ENCODE assay signal across 10 cellular contexts in genomic region chr2:160224507-160224906, GRCh38. TPM values are rescaled to one million over a fixed set of nuclear protein-coding genes. Genes with fewer than 3 reads are reported as not detected.
DNase-seq lines count a peak whose midpoint lies in the region; ATAC-seq lines count a peak whose summit lies in the region.
"Had no signal": no experiment of that assay in that cellular context is flagged by ENCODE, and none has a peak within 500 bp of the region (broad histone marks: within the 10 kb centered on the region; RNA-seq: fewer than 3 reads in every experiment).

No MANE protein-coding gene starts in this region.

- H3K4me3 ChIP-seq in CD4-positive, CD25-positive, alpha-beta regulatory T cell (ENCODE audit: low read depth, low read length) = peak overlapping the region; percentile 60
- H3K4me3 ChIP-seq in Karpas-422 (ENCODE audit: low read length) = no peak overlapping the region
- H3K4me3 ChIP-seq: BLaER1 treated with 17β-estradiol and CSF1 and Interleukin-3, amounts not matched to agents 10 nM and 100 nM; neural progenitor cell had no signal

- H3K27ac Mint-ChIP-seq in CD4-positive, CD25-positive, alpha-beta regulatory T cell = peak overlapping the region in 1 of 3 donors; percentile 33
- H3K27ac Mint-ChIP-seq: neural progenitor cell had no signal

- no peak overlapping the region for H3K4me2 ChIP-seq in Karpas-422 (ENCODE audit: low read depth, low read length, poor library complexity, severe bottlenecking)
- H3K4me2 ChIP-seq: neural progenitor cell had no signal

- no peaks in the 10 kb centered on the region for H3K36me3 ChIP-seq in CD4-positive, CD25-positive, alpha-beta regulatory T cell (ENCODE audit: control insufficient read depth, insufficient read depth, low read length)
- no peaks in the 10 kb centered on the region for H3K36me3 ChIP-seq in Karpas-422 (ENCODE audit: insufficient read depth, low read length)
- H3K36me3 ChIP-seq: BLaER1 treated with 17β-estradiol and CSF1 and Interleukin-3, amounts not matched to agents 10 nM and 100 nM; neural progenitor cell had no signal

- H4K20me1 ChIP-seq in Karpas-422 (ENCODE audit: insufficient read depth, low read depth, low read length) = no peaks in the 10 kb centered on the region
- H4K20me1 ChIP-seq: BLaER1 treated with 17β-estradiol and CSF1 and Interleukin-3, amounts not matched to agents 10 nM and 100 nM had no signal

- H3K4me1 ChIP-seq in CD4-positive, CD25-positive, alpha-beta regulatory T cell (ENCODE audit: control insufficient read depth, insufficient read depth, low read length, poor library complexity, severe bottlenecking) = peaks cover 26% of the 10 kb centered on the region
- H3K4me1 ChIP-seq in Karpas-422 (ENCODE audit: low read length) = no peaks in the 10 kb centered on the region

- H3K9me2 ChIP-seq in Karpas-422 (replicated peaks; ENCODE audit: insufficient read depth, low read length) = no peaks in the 10 kb centered on the region

- no peak for DNase-seq in CD4-positive, CD25-positive, alpha-beta regulatory T cell
- DNase-seq in epithelial cell of prostate (ENCODE audit: low read depth, low spot score) (no peak), left lobe of liver (ENCODE audit: low spot score) (no peak), Right ventricle myocardium superior (no peak), Karpas-422 (no peak), NCI-H146 treated with DMSO at 0.1 percent for 48 hours (lab: John Stamatoyannopoulos, UW; ENCODE audit: unreplicated experiment) (no peak)

- H3K4me3 Mint-ChIP-seq in CD4-positive, CD25-positive, alpha-beta regulatory T cell = no peak overlapping the region
- H3K4me3 Mint-ChIP-seq: neural progenitor cell had no signal

- H3K27me3 ChIP-seq in CD4-positive, CD25-positive, alpha-beta regulatory T cell (ENCODE audit: control insufficient read depth, insufficient read depth, low read length) = no peaks in the 10 kb centered on the region
- no peaks in the 10 kb centered on the region for H3K27me3 ChIP-seq in Karpas-422 (ENCODE audit: low read length)
- H3K27me3 ChIP-seq: BLaER1 treated with 17β-estradiol and CSF1 and Interleukin-3, amounts not matched to agents 10 nM and 100 nM; neural progenitor cell had no signal

- no peak overlapping the region for H2AFZ ChIP-seq in Karpas-422 (ENCODE audit: low read length)
- H2AFZ ChIP-seq: neural progenitor cell had no signal

- no peak overlapping the region for H3K27ac ChIP-seq in CD4-positive, CD25-positive, alpha-beta regulatory T cell (ENCODE audit: insufficient read depth, low read length, poor library complexity, severe bottlenecking)
- peak overlapping the region; percentile 96 for H3K27ac ChIP-seq in epithelial cell of prostate
- H3K27ac ChIP-seq in Karpas-422 (ENCODE audit: low read length) = no peak overlapping the region
- H3K27ac ChIP-seq: BLaER1 treated with 17β-estradiol and CSF1 and Interleukin-3, amounts not matched to agents 10 nM and 100 nM; neural progenitor cell had no signal

- peak; percentile 7 to 20 for ATAC-seq in CD4-positive, CD25-positive, alpha-beta regulatory T cell (ENCODE audit: low read depth in 2 of 2)
- ATAC-seq in GM21526 (IDR thresholded peaks at IDR 0.05; ENCODE audit: low FRiP score, unreplicated experiment) (peak; percentile 16), HG03280 (IDR thresholded peaks at IDR 0.05; ENCODE audit: unreplicated experiment) (peak; percentile 16), left lobe of liver (no peak), Right ventricle myocardium superior (ENCODE audit: poor library complexity) (no peak)

- H3K27me3 Mint-ChIP-seq in CD4-positive, CD25-positive, alpha-beta regulatory T cell = no peaks in the 10 kb centered on the region

- H3K36me3 Mint-ChIP-seq in CD4-positive, CD25-positive, alpha-beta regulatory T cell = no peaks in the 10 kb centered on the region
- H3K36me3 Mint-ChIP-seq: neural progenitor cell had no signal

- no peaks in the 10 kb centered on the region for H3K9me3 ChIP-seq in CD4-positive, CD25-positive, alpha-beta regulatory T cell (ENCODE audit: control insufficient read depth in 2 of 2, low read length in 2 of 2)
- H3K9me3 ChIP-seq in Karpas-422 (ENCODE audit: low read length) = no peaks in the 10 kb centered on the region
- H3K9me3 ChIP-seq: BLaER1 treated with 17β-estradiol and CSF1 and Interleukin-3, amounts not matched to agents 10 nM and 100 nM had no signal

- H3K9me3 Mint-ChIP-seq in CD4-positive, CD25-positive, alpha-beta regulatory T cell = no peaks in the 10 kb centered on the region

- H3K9ac ChIP-seq in Karpas-422 (ENCODE audit: low read length) = no peak overlapping the region
- H3K9ac ChIP-seq: BLaER1 treated with 17β-estradiol and CSF1 and Interleukin-3, amounts not matched to agents 10 nM and 100 nM; neural progenitor cell had no signal

- no peaks in the 10 kb centered on the region for H3K79me2 ChIP-seq in Karpas-422 (ENCODE audit: low read length)

- intact Hi-C loops in Right ventricle myocardium superior (cut with DNase I) = no loop called here

- peaks cover 15 to 47% (median 26%) of the 10 kb centered on the region in 4 donors for H3K4me1 Mint-ChIP-seq in CD4-positive, CD25-positive, alpha-beta regulatory T cell

RNA-seq across cellular contexts. Expression of gene ITGB6, which starts 24.4 kb away (rescaled TPM):
- not detected for total RNA-seq in CD4-positive, CD25-positive, alpha-beta regulatory T cell
- not detected for polyA plus RNA-seq in CD4-positive, CD25-positive, alpha-beta regulatory T cell
- 0.18 TPM for total RNA-seq in left lobe of liver
- total RNA-seq in Right ventricle myocardium superior = 2.9 TPM
- total RNA-seq in Karpas-422 (2014; rRNA removed; shearing (Covaris generic); ENCODE audit: low replicate concordance) = not detected in 2 replicates

Comparison
In these comparisons a context has a peak if more than half of its experiments do, and no peak if none do; other contexts are left out.
1. ATAC-seq: peak in CD4-positive, CD25-positive, alpha-beta regulatory T cell (2 of 2), GM21526 (single experiment) and HG03280 (single experiment); none in left lobe of liver (single experiment) and Right ventricle myocardium superior (single experiment).